In the genomic region with DNA sequence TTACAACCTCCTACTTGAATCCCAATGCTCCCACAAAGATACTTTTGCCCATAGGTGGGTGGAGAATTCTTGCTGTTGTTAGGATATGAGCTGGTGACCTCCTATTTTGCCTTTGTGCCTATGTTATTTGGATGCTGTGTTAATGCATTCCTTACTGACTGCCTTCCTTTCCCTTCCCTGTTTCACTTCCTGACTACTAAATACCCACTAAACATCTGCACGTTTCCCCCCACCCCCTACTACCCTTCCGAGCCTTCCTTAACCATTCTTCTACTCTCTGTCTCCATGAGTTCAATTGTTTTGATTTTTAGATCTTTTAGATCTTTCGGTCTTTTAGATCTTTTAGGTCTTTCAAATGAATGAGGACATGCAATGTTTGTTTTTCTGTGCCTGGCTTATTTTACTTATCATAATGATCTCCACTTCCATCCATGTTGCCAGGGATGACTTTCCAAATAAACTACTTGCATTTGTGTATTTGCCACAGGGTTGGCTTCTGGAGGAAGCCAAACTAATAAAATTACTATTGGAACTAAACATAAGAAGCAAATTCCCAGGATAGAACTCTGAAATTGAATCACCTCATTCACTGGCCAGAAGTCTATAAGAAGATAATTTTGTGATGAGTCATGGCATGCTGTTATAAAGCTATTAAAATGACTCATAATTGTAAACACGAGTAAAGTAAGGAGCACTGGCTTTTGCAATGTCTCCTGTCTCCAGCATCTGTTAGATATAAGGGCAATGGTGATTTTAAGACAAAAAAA, we compare ENCODE assay signal across 9 cellular contexts.
DNase-seq lines count a peak whose midpoint lies in the region; ATAC-seq and TF ChIP-seq lines count a peak whose summit lies in the region.
"Had no signal": no experiment of that assay in that cellular context is flagged by ENCODE, and none has a peak within 500 bp of the region (broad histone marks: within the 10 kb centered on the region; RNA-seq: fewer than 3 reads in every experiment).

No MANE protein-coding gene starts in this region.

- TF ChIP-seq CTCF in PC-3 (conservative IDR thresholded peaks at IDR 0.05; ENCODE audit: low read depth, low read length) = no peak
- no peak for TF ChIP-seq CTCF in retinal pigment epithelial cell (conservative IDR thresholded peaks at IDR 0.05; ENCODE audit: low read depth, low read length)

- peaks cover 37% of the 10 kb centered on the region for H3K4me1 ChIP-seq in PC-3 (ENCODE audit: insufficient read depth, low read length)

- peak overlapping the region; percentile 52 for H2AFZ ChIP-seq in PC-3 (ENCODE audit: low read length)

- peaks cover 5% of the 10 kb centered on the region for H3F3A ChIP-seq in PC-3 (ENCODE audit: low read length, unreplicated experiment)

- H3K9me2 ChIP-seq in PC-3 (replicated peaks; ENCODE audit: low read length) = no peaks in the 10 kb centered on the region

- CTCF ChIA-PET in PC-3 (lab: Charles Lee) = interaction anchor here (0.9 to 1.1 kb wide), 3 partner anchors 22 to 583 kb away, joined by 3 to 4 read pairs (median 4); no protein-coding TSS in a partner anchor

- no peaks in the 10 kb centered on the region for H4K20me1 ChIP-seq in PC-3 (ENCODE audit: low read length)

- H3K4me2 ChIP-seq in PC-3 (ENCODE audit: low read length) = peak overlapping the region; percentile 78

- POLR2A ChIA-PET in PC-3 (lab: Charles Lee; ENCODE audit: unreplicated experiment) = interaction anchor here (0.6 kb wide), 2 partner anchors 151 to 671 kb away, joined by 3 read pairs; no protein-coding TSS in a partner anchor

- no peaks in the 10 kb centered on the region for H3K27me3 ChIP-seq in PC-3 (ENCODE audit: low read length)
- H3K27me3 ChIP-seq: neutrophil had no signal

- intact Hi-C loops in PC-3 (cut with micrococcal nuclease) = loop anchor here (1.0 to 5.0 kb wide), 10 partner anchors 22 to 584 kb away; no protein-coding TSS in a partner anchor

- peak overlapping the region; percentile 95 for H3K27ac ChIP-seq in PC-3 (ENCODE audit: low read length)
- peak overlapping the region; percentile 77 for H3K27ac ChIP-seq in epithelial cell of prostate
- H3K27ac ChIP-seq: neutrophil had no signal

- peak overlapping the region; percentile 71 for H3K9ac ChIP-seq in PC-3 (ENCODE audit: low read length)

- H3K36me3 ChIP-seq in PC-3 (ENCODE audit: low read depth, low read length) = no peaks in the 10 kb centered on the region
- H3K36me3 ChIP-seq: neutrophil had no signal

- DNase-seq in HCEC 1CT (peak; percentile 92), PC-3 (peak; percentile 98), epithelial cell of prostate (ENCODE audit: low read depth, low spot score) (peak; percentile 65), retinal pigment epithelial cell (ENCODE audit: low read depth) (peak; percentile 82), activated T-cell treated with anti-CD3 and anti-CD28 coated beads for 4 hours (no peak), ecto neural progenitor cell (ENCODE audit: low spot score) (no peak)

- H3K79me2 ChIP-seq in PC-3 (ENCODE audit: low read length) = no peaks in the 10 kb centered on the region

- no TSS peak for BruUV-seq in PC-3 (replicated peaks; lab: Mats Ljungman, UMichigan)

- peak overlapping the region; percentile 46; the same call in 1 of the 2 replicates for H3K4me3 ChIP-seq in PC-3 (ENCODE audit: low read length)
- H3K4me3 ChIP-seq in retinal pigment epithelial cell (ENCODE audit: low read length) = no peak overlapping the region

- no peaks in the 10 kb centered on the region for H3K9me3 ChIP-seq in PC-3 (ENCODE audit: low read length)
- H3K9me3 ChIP-seq: neutrophil had no signal

- ATAC-seq in PC-3 (peak; percentile 85), HG02981 (IDR thresholded peaks at IDR 0.05; ENCODE audit: unreplicated experiment) (no peak), HG03095 (IDR thresholded peaks at IDR 0.05; ENCODE audit: unreplicated experiment) (no peak)

Comparison
In these comparisons a context has a peak if more than half of its experiments do, and no peak if none do; other contexts are left out.
1. DNase-seq: peak in HCEC 1CT (single experiment), PC-3 (single experiment), epithelial cell of prostate (single experiment) and retinal pigment epithelial cell (single experiment); none in activated T-cell treated with anti-CD3 and anti-CD28 coated beads for 4 hours (single experiment) and ecto neural progenitor cell (single experiment).